Comparison of ENCODE assay signal across 14 cellular contexts in genomic region chr9:4296217-4296616, GRCh38. TPM values are rescaled to one million over a fixed set of nuclear protein-coding genes. Genes with fewer than 3 reads are reported as not detected.
A peak's percentile ranks its signal among the peaks of the same experiment; 100 is the strongest.
DNase-seq lines count a peak whose midpoint lies in the region; ATAC-seq, FAIRE-seq and TF ChIP-seq lines count a peak whose summit lies in the region.
"Had no signal": no experiment of that assay in that cellular context is flagged by ENCODE, and none has a peak within 500 bp of the region (broad histone marks: within the 10 kb centered on the region; RNA-seq: fewer than 3 reads in every experiment).

No MANE protein-coding gene starts in this region.

- TF ChIP-seq CTCF in cardiac muscle cell (IDR thresholded peaks at IDR 0.05; ENCODE audit: low read depth, low read length) (peak; percentile 10), kidney (IDR thresholded peaks at IDR 0.05; ENCODE audit: borderline replicate concordance, extremely low read depth, insufficient read depth) (no peak), type B pancreatic cell (conservative IDR thresholded peaks at IDR 0.05) (no peak), dorsolateral prefrontal cortex (IDR thresholded peaks at IDR 0.05 in 54 of 56, conservative IDR thresholded peaks at IDR 0.05 in 2 of 56; ENCODE audit: low read depth in 1 of 56, partially characterized antibody in 56 of 56) (no peak)

- POLR2A ChIA-PET in activated CD4-positive, alpha-beta memory T cell treated with anti-CD3 and anti-CD28 coated beads, Interleukin-2, amount 10 ng/mL, durations not matched to agents 7 days and 5 days (lab: Charles Lee) = no interaction called here

- no peak for FAIRE-seq in kidney (lab: Jason Lieb, UNC)

- peaks cover 15% of the 10 kb centered on the region for H3K4me1 Mint-ChIP-seq in activated CD4-positive, alpha-beta memory T cell treated with anti-CD3 and anti-CD28 coated beads, Interleukin-2, amount 10 ng/mL, durations not matched to agents 7 days and 5 days
- peaks cover 20% of the 10 kb centered on the region for H3K4me1 Mint-ChIP-seq in type B pancreatic cell (ENCODE audit: unreplicated experiment)

- no peak overlapping the region for H3K27ac Mint-ChIP-seq in activated CD4-positive, alpha-beta memory T cell treated with anti-CD3 and anti-CD28 coated beads, Interleukin-2, amount 10 ng/mL, durations not matched to agents 7 days and 5 days
- H3K27ac Mint-ChIP-seq in type B pancreatic cell = peak overlapping the region; percentile 24

- H3K36me3 ChIP-seq in cardiac muscle cell (no peaks in the 10 kb centered on the region), kidney (ENCODE audit: control insufficient read depth in 1 of 2, insufficient read depth in 2 of 2, low read length in 2 of 2) (no peaks in the 10 kb centered on the region)

- no peaks in the 10 kb centered on the region for H3K9me3 Mint-ChIP-seq in activated CD4-positive, alpha-beta memory T cell treated with anti-CD3 and anti-CD28 coated beads, Interleukin-2, amount 10 ng/mL, durations not matched to agents 7 days and 5 days
- no peaks in the 10 kb centered on the region for H3K9me3 Mint-ChIP-seq in type B pancreatic cell

- intact Hi-C loops in Right ventricle myocardium superior (cut with DNase I) (loop anchor here (5.0 kb wide), 1 partner anchor 134 kb away; no protein-coding TSS in a partner anchor), kidney (cut with DNase I) (no loop called here), dorsolateral prefrontal cortex (cut with DNase I) (no loop called here)

- CTCF ChIA-PET in activated CD4-positive, alpha-beta memory T cell treated with anti-CD3 and anti-CD28 coated beads, Interleukin-2, amount 10 ng/mL, durations not matched to agents 7 days and 5 days (lab: Charles Lee) = interaction anchor here (0.6 to 2.0 kb wide), 3 partner anchors 11 to 1673 kb away, joined by 3 to 7 read pairs (median 4); no protein-coding TSS in a partner anchor

- H3K27ac ChIP-seq in cardiac muscle cell = no peak overlapping the region
- H3K27ac ChIP-seq in kidney (ENCODE audit: low read depth in 2 of 2, low read length in 2 of 2) = peak overlapping the region; percentile 26 to 95
- peak overlapping the region in 18 of 59 donors; percentile 26 to 91 (median 76) for H3K27ac ChIP-seq in dorsolateral prefrontal cortex

- DNase-seq in cardiac muscle cell (ENCODE audit: low read depth in 1 of 2, low spot score in 1 of 2) = no peak
- no peak for DNase-seq in Right ventricle myocardium superior
- no peak for DNase-seq in activated CD4-positive, alpha-beta memory T cell treated with anti-CD3 and anti-CD28 coated beads, Interleukin-2, amount 10 ng/mL, durations not matched to agents 7 days and 5 days
- DNase-seq in kidney = no peak
- DNase-seq in type B pancreatic cell (ENCODE audit: extremely low spot score, unreplicated experiment) = no peak
- DNase-seq in activated CD4-positive, CD25-positive, alpha-beta regulatory T cell (lab: John Stamatoyannopoulos, UW) = no peak
- DNase-seq in dorsolateral prefrontal cortex = no peak
- DNase-seq in SW480 (ENCODE audit: low spot score) = no peak
- DNase-seq: activated effector memory CD4-positive, alpha-beta T cell treated with Interleukin-2 at 50 U/mL for 16 hours; islet precursor cell; KG1; NCI-H69; SHP77 treated with DMSO at 0.1 percent for 48 hours; stimulated activated CD8-positive, alpha-beta memory T cell treated with anti-CD3 and anti-CD28 coated beads, Interleukin-4, amount 100 ng/mL, for 48 hours had no signal

- no peak overlapping the region for H3K9ac ChIP-seq in kidney (ENCODE audit: low read length in 2 of 2)

- no peak for ATAC-seq in Right ventricle myocardium superior (ENCODE audit: poor library complexity)

- H3K9me3 ChIP-seq in cardiac muscle cell (ENCODE audit: low read depth) (no peaks in the 10 kb centered on the region), kidney (ENCODE audit: control insufficient read depth in 1 of 2, low read length in 2 of 2) (no peaks in the 10 kb centered on the region)

- H3K4me1 ChIP-seq in cardiac muscle cell (ENCODE audit: low read depth) (peaks cover 10% of the 10 kb centered on the region), kidney (ENCODE audit: control insufficient read depth in 1 of 2, insufficient read depth in 1 of 2, low read depth in 1 of 2, low read length in 2 of 2) (peaks cover 10 to 27% of the 10 kb centered on the region in 2 donors)

- H3K27me3 ChIP-seq in cardiac muscle cell (peaks cover 34% of the 10 kb centered on the region), dorsolateral prefrontal cortex (peaks cover 0 to 25% (median 0%) of the 10 kb centered on the region in 45 donors)

- no peaks in the 10 kb centered on the region for H3K36me3 Mint-ChIP-seq in activated CD4-positive, alpha-beta memory T cell treated with anti-CD3 and anti-CD28 coated beads, Interleukin-2, amount 10 ng/mL, durations not matched to agents 7 days and 5 days (ENCODE audit: low read depth)
- no peaks in the 10 kb centered on the region for H3K36me3 Mint-ChIP-seq in type B pancreatic cell

- peaks cover 63% of the 10 kb centered on the region for H3K27me3 Mint-ChIP-seq in activated CD4-positive, alpha-beta memory T cell treated with anti-CD3 and anti-CD28 coated beads, Interleukin-2, amount 10 ng/mL, durations not matched to agents 7 days and 5 days
- peaks cover 35% of the 10 kb centered on the region for H3K27me3 Mint-ChIP-seq in type B pancreatic cell

- H3K4me3 ChIP-seq in cardiac muscle cell (no peak overlapping the region), kidney (ENCODE audit: low read length in 2 of 2) (peak overlapping the region in 1 of 2 donors; percentile 96), dorsolateral prefrontal cortex (peak overlapping the region in 6 of 59 donors; percentile 66 to 83 (median 78))

- H3K4me3 Mint-ChIP-seq in activated CD4-positive, alpha-beta memory T cell treated with anti-CD3 and anti-CD28 coated beads, Interleukin-2, amount 10 ng/mL, durations not matched to agents 7 days and 5 days = peak overlapping the region; percentile 13
- H3K4me3 Mint-ChIP-seq in type B pancreatic cell = peak overlapping the region; percentile 97

RNA-seq across cellular contexts. Expression of gene GLIS3, which starts 3.7 kb away (rescaled TPM):
- total RNA-seq in cardiac muscle cell = 2.4 and 3.2 TPM in 2 replicates
- 0.78 and 1.1 TPM in 2 replicates for polyA plus RNA-seq in cardiac muscle cell
- 4.8 TPM for total RNA-seq in Right ventricle myocardium superior
- under 1 TPM; 0.33 to 0.35 TPM for total RNA-seq in activated CD4-positive, alpha-beta memory T cell treated with anti-CD3 and anti-CD28 coated beads, Interleukin-2, amount 10 ng/mL, durations not matched to agents 7 days and 5 days
- total RNA-seq in kidney = 90.0 TPM
- 5.4 TPM for polyA plus RNA-seq in kidney (ENCODE audit: insufficient read depth, low read depth, low replicate concordance)
- 23.2 and 39.9 TPM in 2 replicates for total RNA-seq in type B pancreatic cell (ENCODE audit: low replicate concordance)
- 100 to 1,000 TPM in 1 of 120 experiments, 10 to 100 TPM in 119; 13.7 to 107 (median 44.3) TPM for total RNA-seq in dorsolateral prefrontal cortex
